ENCODE assay signal across 8 cellular contexts in the genomic region with DNA sequence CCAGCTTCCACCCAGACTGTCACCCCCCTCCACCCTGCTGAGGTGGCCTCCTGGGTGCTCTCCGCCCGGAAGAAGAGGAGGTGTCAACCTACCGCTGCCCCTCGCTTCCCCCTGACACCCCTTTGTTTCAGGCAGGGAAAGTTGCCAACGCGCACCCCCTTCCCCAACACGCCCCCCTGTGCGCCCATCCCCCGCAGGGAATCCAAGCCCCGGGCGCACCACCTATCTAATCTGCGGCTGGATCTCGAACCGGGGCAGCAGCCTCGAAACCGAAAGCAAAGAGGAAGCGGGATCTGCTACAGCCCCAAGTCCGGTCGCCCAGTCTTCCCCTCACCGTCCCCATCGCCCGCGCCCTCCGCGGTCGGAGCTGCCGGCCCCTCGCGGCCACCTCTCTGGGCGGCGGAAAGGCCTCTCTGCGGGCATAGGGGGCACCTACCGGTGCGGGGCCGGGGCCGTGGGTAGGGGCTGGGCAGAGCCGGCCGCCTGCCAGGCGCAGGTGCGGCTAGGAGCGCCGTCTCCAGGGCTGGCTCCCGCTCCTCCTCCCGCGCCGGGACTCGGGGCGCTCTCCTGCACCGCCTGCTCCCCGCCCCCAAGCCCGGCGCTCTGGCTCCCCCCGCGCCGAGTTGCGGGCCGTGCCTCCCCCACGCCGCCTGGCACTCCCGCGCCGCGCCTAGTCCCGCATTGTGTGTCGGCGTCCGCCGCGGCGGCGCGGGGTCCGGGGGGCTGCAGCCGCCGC. TPM values are rescaled to one million over a fixed set of nuclear protein-coding genes. Genes with fewer than 3 reads are reported as not detected.
DNase-seq lines count a peak whose midpoint lies in the region; ATAC-seq, FAIRE-seq and TF ChIP-seq lines count a peak whose summit lies in the region.

No MANE protein-coding gene starts in this region.

- DNase-seq in GM13976 (ENCODE audit: low spot score) (peak; percentile 75), SK-N-MC (ENCODE audit: low read depth, low spot score) (no peak), astrocyte (ENCODE audit: low read depth) (peak; percentile 24), right cardiac atrium (peak; percentile 23 to 72 (median 65)), psoas muscle (peak; percentile 37 to 66)

- H3K36me3 ChIP-seq in SK-N-MC (ENCODE audit: insufficient read depth, low read length) (no peaks in the 10 kb centered on the region), astrocyte (ENCODE audit: insufficient read depth, low read length) (no peaks in the 10 kb centered on the region), psoas muscle (ENCODE audit: insufficient read depth in 1 of 2, low read depth in 1 of 2) (no peaks in the 10 kb centered on the region)

- peaks cover 13% of the 10 kb centered on the region for H3K4me1 Mint-ChIP-seq in astrocyte (ENCODE audit: low read depth, unreplicated experiment)

- no peak overlapping the region for H3K27ac ChIP-seq in SK-N-MC
- H3K27ac ChIP-seq in astrocyte (ENCODE audit: low read depth, low read length): no peak overlapping the region
- H3K27ac ChIP-seq in right cardiac atrium (ENCODE audit: low read length): no peak overlapping the region
- H3K27ac ChIP-seq in psoas muscle: no peak overlapping the region

- no peak for FAIRE-seq in astrocyte (lab: Jason Lieb, UNC)

- no peak overlapping the region for H3K9ac ChIP-seq in SK-N-MC (ENCODE audit: insufficient read length)
- H3K9ac ChIP-seq in astrocyte (ENCODE audit: low read length): peak overlapping the region; percentile 65

- TF ChIP-seq CTCF in GM13976 (IDR thresholded peaks at IDR 0.05; ENCODE audit: borderline replicate concordance, control extremely low read depth, extremely low read depth, insufficient read depth, missing control alignments): no peak
- no peak for TF ChIP-seq CTCF in astrocyte (IDR thresholded peaks at IDR 0.05; ENCODE audit: insufficient read depth, low read depth, low read length)
- no peak for TF ChIP-seq CTCF in psoas muscle (IDR thresholded peaks at IDR 0.05)

- H3K36me3 Mint-ChIP-seq in astrocyte (ENCODE audit: low read depth, unreplicated experiment): no peaks in the 10 kb centered on the region

- no peaks in the 10 kb centered on the region for H3K9me3 Mint-ChIP-seq in astrocyte (ENCODE audit: unreplicated experiment)

- H3K4me1 ChIP-seq in astrocyte (ENCODE audit: insufficient read depth, low read length) (no peaks in the 10 kb centered on the region), right cardiac atrium (ENCODE audit: control insufficient read depth, insufficient read depth, low read length) (no peaks in the 10 kb centered on the region), psoas muscle (no peaks in the 10 kb centered on the region)

- H3K27ac Mint-ChIP-seq in astrocyte (ENCODE audit: unreplicated experiment): no peak overlapping the region

- ATAC-seq in HG02938 (IDR thresholded peaks at IDR 0.05; ENCODE audit: unreplicated experiment) (peak; percentile 47), right cardiac atrium (peak; percentile 44 to 57), psoas muscle (peak; percentile 32 to 66 (median 46)), HG03097 (IDR thresholded peaks at IDR 0.05; ENCODE audit: low FRiP score, unreplicated experiment) (no peak), HG02973 (IDR thresholded peaks at IDR 0.05; ENCODE audit: unreplicated experiment) (no peak)

- peak overlapping the region; percentile 89 for H3K4me2 ChIP-seq in astrocyte (ENCODE audit: low read length)

- H3K4me3 ChIP-seq in SK-N-MC: peak overlapping the region; percentile 78
- H3K4me3 ChIP-seq in astrocyte (ENCODE audit: insufficient read depth, low read depth, low read length): peak overlapping the region; percentile 66
- peak overlapping the region; percentile 69 for H3K4me3 ChIP-seq in right cardiac atrium (ENCODE audit: low read length)
- H3K4me3 ChIP-seq in psoas muscle: peak overlapping the region; percentile 93

- intact Hi-C loops in right cardiac atrium (cut with DNase I) (no loop called here), psoas muscle (cut with DNase I) (no loop called here)

- peak overlapping the region; percentile 79 for H2AFZ ChIP-seq in astrocyte (ENCODE audit: low read depth, low read length)

- no peaks in the 10 kb centered on the region for H3K9me3 ChIP-seq in SK-N-MC (ENCODE audit: low read depth, low read length)
- H3K9me3 ChIP-seq in astrocyte (ENCODE audit: insufficient read depth, low read depth, low read length): no peaks in the 10 kb centered on the region
- no peaks in the 10 kb centered on the region for H3K9me3 ChIP-seq in right cardiac atrium (ENCODE audit: control insufficient read depth, low read length)
- H3K9me3 ChIP-seq in psoas muscle: no peaks in the 10 kb centered on the region

- under 1% methylated on average over 73 of the region's 75 CpGs for WGBS in right cardiac atrium
- 0 to 1% (median 1%) methylated on average over 37 to 73 of the region's 75 CpGs for WGBS in psoas muscle, 3 donors

- in situ Hi-C loops in GM13976 (cut with MboI; ENCODE audit: low sequenced_read_pairs, unreplicated experiment): no loop called here

- no peaks in the 10 kb centered on the region for H4K20me1 ChIP-seq in astrocyte (ENCODE audit: insufficient read depth, low read length)

- H3K27me3 Mint-ChIP-seq in astrocyte (ENCODE audit: low read depth, unreplicated experiment): peaks cover 45% of the 10 kb centered on the region

- no peaks in the 10 kb centered on the region for H3K79me2 ChIP-seq in astrocyte (ENCODE audit: insufficient read depth, low read length)

- peak overlapping the region; percentile 77 for H3K4me3 Mint-ChIP-seq in astrocyte (ENCODE audit: unreplicated experiment)

- peaks cover 35% of the 10 kb centered on the region for H3K27me3 ChIP-seq in astrocyte (ENCODE audit: insufficient read depth, low read length)
- H3K27me3 ChIP-seq in right cardiac atrium (ENCODE audit: control insufficient read depth, insufficient read depth): no peaks in the 10 kb centered on the region
- H3K27me3 ChIP-seq in psoas muscle (ENCODE audit: insufficient read depth in 3 of 3, low read length in 2 of 3): no peaks in the 10 kb centered on the region

RNA-seq across cellular contexts. Expression of gene PLEKHH1, which starts 18.3 kb away (rescaled TPM):
- 2.3 and 3.3 TPM in 2 replicates for total RNA-seq in astrocyte
- 1 to 10 TPM; 2.5 to 6.5 (median 4.2) TPM for total RNA-seq in right cardiac atrium
- 4.0 TPM for polyA plus RNA-seq in right cardiac atrium
- 1 to 10 TPM; 1.1 to 4.5 (median 2.5) TPM for total RNA-seq in psoas muscle
- 1 to 10 TPM; 1.4 to 3.4 (median 2.5) TPM for polyA plus RNA-seq in psoas muscle

RNA-seq across cellular contexts. Expression of gene TMEM229B, which starts 26.3 kb away (rescaled TPM):
- total RNA-seq in astrocyte (1.3 and 1.8 TPM in 2 replicates), right cardiac atrium (10 to 100 TPM in 1 of 4 donors, 1 to 10 TPM in 3; 1.3 to 11.8 (median 6.6) TPM), psoas muscle (1 to 10 TPM in 1 of 4 donors, under 1 TPM in 3; 0.46 to 1.2 (median 0.72) TPM)
- polyA plus RNA-seq in right cardiac atrium (3.6 TPM), psoas muscle (under 1 TPM; 0.14 to 0.52 (median 0.48) TPM)

Comparison
In these comparisons a context has a peak if more than half of its experiments do, and no peak if none do; other contexts are left out.
1. ATAC-seq: peak in HG02938 (single experiment), right cardiac atrium (2 of 2) and psoas muscle (4 of 4); none in HG03097 (single experiment) and HG02973 (single experiment).
2. Peak in every context shown above with its lines, with median percentiles within 50 percentile points of each other: H3K4me3 ChIP-seq.